ENCODE assay signal across 1 cellular context in genomic region chr16:1654505-1655268, GRCh38.
TF ChIP-seq lines count a peak whose summit lies in the region.

No MANE protein-coding gene starts in this region.

TF ChIP-seq in IMR-90, 13 proteins besides CTCF, POLR2A, EP300 and RAD21:
- TF ChIP-seq RFX5 (IDR thresholded peaks at IDR 0.05; ENCODE audit: low read depth, low read length) (no peak), CEBPB (IDR thresholded peaks at IDR 0.05; ENCODE audit: low read depth, low read length) (no peak), SMC3 (IDR thresholded peaks at IDR 0.05; ENCODE audit: low read depth, low read length) (no peak), RCOR1 (IDR thresholded peaks at IDR 0.05; ENCODE audit: insufficient replicate concordance, low read length) (no peak), FOS (IDR thresholded peaks at IDR 0.05; ENCODE audit: low read depth, low read length) (no peak), BHLHE40 (IDR thresholded peaks at IDR 0.05; ENCODE audit: low read depth, low read length) (no peak), CHD1 (IDR thresholded peaks at IDR 0.05; ENCODE audit: low read depth, low read length) (no peak), USF2 (IDR thresholded peaks at IDR 0.05; ENCODE audit: low read depth, low read length) (no peak), MAZ (IDR thresholded peaks at IDR 0.05; ENCODE audit: borderline replicate concordance, low read depth, low read length) (no peak), NFE2L2 (IDR thresholded peaks at IDR 0.05; ENCODE audit: low read depth, low read length) (no peak), MAFK (IDR thresholded peaks at IDR 0.05; ENCODE audit: low read depth, low read length) (no peak), ELK1 (IDR thresholded peaks at IDR 0.05; ENCODE audit: borderline replicate concordance, low read depth, low read length) (no peak), MXI1 (IDR thresholded peaks at IDR 0.05; ENCODE audit: borderline replicate concordance, low read depth, low read length) (no peak)
